11 cellular contexts compared by ENCODE assay signal in genomic region chr19:40219721-40220276, GRCh38. TPM values are rescaled to one million over a fixed set of nuclear protein-coding genes. Genes with fewer than 3 reads are reported as not detected.
DNase-seq lines count a peak whose midpoint lies in the region; ATAC-seq and TF ChIP-seq lines count a peak whose summit lies in the region.
"Had no signal": no experiment of that assay in that cellular context is flagged by ENCODE, and none has a peak within 500 bp of the region (broad histone marks: within the 10 kb centered on the region; RNA-seq: fewer than 3 reads in every experiment).

No MANE protein-coding gene starts in this region.

- no peak overlapping the region for H3K27ac Mint-ChIP-seq in activated naive CD4-positive, alpha-beta T cell treated with anti-CD3 and anti-CD28 coated beads, Interleukin-2, amount 50 U/mL, for 72 hours
- H3K27ac Mint-ChIP-seq in activated naive CD4-positive, alpha-beta T cell treated with anti-CD3 and anti-CD28 coated beads for 36 hours = no peak overlapping the region
- H3K27ac Mint-ChIP-seq: activated CD4-positive, alpha-beta memory T cell treated with anti-CD3 and anti-CD28 coated beads for 36 hours; CD4-positive, alpha-beta T cell had no signal

- ATAC-seq in activated naive CD4-positive, alpha-beta T cell treated with anti-CD3 and anti-CD28 coated beads, Interleukin-2, amount 50 U/mL, for 72 hours = peak; percentile 48 to 52
- ATAC-seq in thoracic aorta (ENCODE audit: insufficient number of reproducible peaks, low FRiP score, low read depth) = peak; percentile 35
- no peak for ATAC-seq in HG03439 (IDR thresholded peaks at IDR 0.05; ENCODE audit: unreplicated experiment)
- ATAC-seq in Right ventricle myocardium inferior = no peak

- H3K4me3 ChIP-seq in epithelial cell of proximal tubule (ENCODE audit: low read depth, low read length) (peak overlapping the region; percentile 48), thoracic aorta (no peak overlapping the region)

- peaks cover 16% of the 10 kb centered on the region for H3K4me1 Mint-ChIP-seq in activated naive CD4-positive, alpha-beta T cell treated with anti-CD3 and anti-CD28 coated beads for 36 hours (ENCODE audit: low read depth)

- intact Hi-C loops in activated naive CD4-positive, alpha-beta T cell treated with anti-CD3 and anti-CD28 coated beads for 36 hours (cut with micrococcal nuclease) = no loop called here
- intact Hi-C loops in Right ventricle myocardium inferior (cut with DNase I) = no loop called here

- H3K36me3 Mint-ChIP-seq in activated naive CD4-positive, alpha-beta T cell treated with anti-CD3 and anti-CD28 coated beads, Interleukin-2, amount 50 U/mL, for 72 hours = peaks cover 5 to 7% of the 10 kb centered on the region in 2 donors
- H3K36me3 Mint-ChIP-seq in activated naive CD4-positive, alpha-beta T cell treated with anti-CD3 and anti-CD28 coated beads for 36 hours (ENCODE audit: low read depth) = no peaks in the 10 kb centered on the region
- H3K36me3 Mint-ChIP-seq: activated CD4-positive, alpha-beta memory T cell treated with anti-CD3 and anti-CD28 coated beads for 36 hours had no signal

- peaks cover 0 to 6% of the 10 kb centered on the region in 2 donors for H3K9me3 Mint-ChIP-seq in activated naive CD4-positive, alpha-beta T cell treated with anti-CD3 and anti-CD28 coated beads, Interleukin-2, amount 50 U/mL, for 72 hours
- H3K9me3 Mint-ChIP-seq in activated naive CD4-positive, alpha-beta T cell treated with anti-CD3 and anti-CD28 coated beads for 36 hours = no peaks in the 10 kb centered on the region
- H3K9me3 Mint-ChIP-seq: CD4-positive, alpha-beta T cell had no signal

- no peaks in the 10 kb centered on the region for H3K9me3 ChIP-seq in thoracic aorta

- CTCF ChIA-PET in activated naive CD4-positive, alpha-beta T cell treated with anti-CD3 and anti-CD28 coated beads for 36 hours (lab: Charles Lee) = interaction anchor here (0.9 to 5.9 kb wide), 4 partner anchors 12 to 80 kb away, joined by 3 to 39 read pairs (median 6); no protein-coding TSS in a partner anchor

- H3K4me3 Mint-ChIP-seq in activated naive CD4-positive, alpha-beta T cell treated with anti-CD3 and anti-CD28 coated beads for 36 hours = no peak overlapping the region
- H3K4me3 Mint-ChIP-seq: activated CD4-positive, alpha-beta memory T cell treated with anti-CD3 and anti-CD28 coated beads for 36 hours; CD4-positive, alpha-beta T cell had no signal

- TF ChIP-seq CTCF in epithelial cell of proximal tubule (conservative IDR thresholded peaks at IDR 0.05; ENCODE audit: low read depth, low read length) (no peak), thoracic aorta (IDR thresholded peaks at IDR 0.05) (no peak)

- H3K4me1 ChIP-seq in thoracic aorta (ENCODE audit: control insufficient read depth in 1 of 2, low read depth in 2 of 2) = no peaks in the 10 kb centered on the region

- DNase-seq in activated naive CD4-positive, alpha-beta T cell treated with anti-CD3 and anti-CD28 coated beads, Interleukin-2, amount 50 U/mL, for 72 hours (ENCODE audit: low spot score in 2 of 2) = no peak
- no peak for DNase-seq in activated naive CD4-positive, alpha-beta T cell treated with anti-CD3 and anti-CD28 coated beads for 36 hours
- DNase-seq in NCI-H774 (lab: John Stamatoyannopoulos, UW) (peak; percentile 21), epithelial cell of proximal tubule (ENCODE audit: low read depth) (peak; percentile 56), thoracic aorta (ENCODE audit: low spot score) (no peak), Right ventricle myocardium inferior (ENCODE audit: missing footprints) (no peak)
- no peak for DNase-seq in activated naive CD4-positive, alpha-beta T cell (lab: John Stamatoyannopoulos, UW)
- DNase-seq: activated CD4-positive, alpha-beta memory T cell treated with anti-CD3 and anti-CD28 coated beads for 36 hours; CD4-positive, alpha-beta T cell; effector CD4-positive, alpha-beta T cell had no signal

- no peak overlapping the region for H3K27ac ChIP-seq in thoracic aorta

- peaks cover 12% of the 10 kb centered on the region for H3K27me3 ChIP-seq in thoracic aorta (replicated peaks; ENCODE audit: insufficient read depth)

- H3K36me3 ChIP-seq in thoracic aorta = no peaks in the 10 kb centered on the region

- H3K27me3 Mint-ChIP-seq in activated naive CD4-positive, alpha-beta T cell treated with anti-CD3 and anti-CD28 coated beads for 36 hours (ENCODE audit: low read depth) = peaks cover 64% of the 10 kb centered on the region

RNA-seq across cellular contexts. Expression of gene TTC9B, which starts 1.6 kb away (rescaled TPM):
- total RNA-seq in activated naive CD4-positive, alpha-beta T cell treated with anti-CD3 and anti-CD28 coated beads, Interleukin-2, amount 50 U/mL, for 72 hours = not detected
- total RNA-seq in activated naive CD4-positive, alpha-beta T cell treated with anti-CD3 and anti-CD28 coated beads for 36 hours = not detected
- total RNA-seq in epithelial cell of proximal tubule (not detected in 2 replicates), thoracic aorta (not detected), Right ventricle myocardium inferior (not detected)
- total RNA-seq: activated CD4-positive, alpha-beta memory T cell treated with anti-CD3 and anti-CD28 coated beads for 36 hours; CD4-positive, alpha-beta T cell had no signal

RNA-seq across cellular contexts. Expression of gene CCNP, which starts 6.7 kb away (rescaled TPM):
- under 1 TPM in 1 of 2 donors, not detected in 1; 0.43 TPM for total RNA-seq in activated naive CD4-positive, alpha-beta T cell treated with anti-CD3 and anti-CD28 coated beads, Interleukin-2, amount 50 U/mL, for 72 hours
- not detected for total RNA-seq in activated naive CD4-positive, alpha-beta T cell treated with anti-CD3 and anti-CD28 coated beads for 36 hours
- total RNA-seq in epithelial cell of proximal tubule (0.14 and 0.23 TPM in 2 replicates), thoracic aorta (1 to 10 TPM in 1 of 2 donors, not detected in 1; 1.6 TPM), Right ventricle myocardium inferior (not detected)
- total RNA-seq: activated CD4-positive, alpha-beta memory T cell treated with anti-CD3 and anti-CD28 coated beads for 36 hours had no signal

RNA-seq across cellular contexts. Expression of gene MAP3K10, which starts 28.6 kb away (rescaled TPM):
- 10 to 100 TPM; 11.1 to 11.6 TPM for total RNA-seq in activated naive CD4-positive, alpha-beta T cell treated with anti-CD3 and anti-CD28 coated beads, Interleukin-2, amount 50 U/mL, for 72 hours
- total RNA-seq in activated naive CD4-positive, alpha-beta T cell treated with anti-CD3 and anti-CD28 coated beads for 36 hours = 1 to 10 TPM; 8.4 to 9.3 TPM
- 9.9 and 10.4 TPM in 2 replicates for total RNA-seq in epithelial cell of proximal tubule
- total RNA-seq in thoracic aorta = 10 to 100 TPM; 30.2 to 32.5 TPM
- total RNA-seq in Right ventricle myocardium inferior = 22.7 TPM

Comparison
In these comparisons a context has a peak if more than half of its experiments do, and no peak if none do; other contexts are left out.
1. ATAC-seq: peak in activated naive CD4-positive, alpha-beta T cell treated with anti-CD3 and anti-CD28 coated beads, Interleukin-2, amount 50 U/mL, for 72 hours (2 of 2) and thoracic aorta (single experiment); none in HG03439 (single experiment) and Right ventricle myocardium inferior (single experiment).
2. DNase-seq: peak in NCI-H774 (single experiment) and epithelial cell of proximal tubule (single experiment); none in activated naive CD4-positive, alpha-beta T cell treated with anti-CD3 and anti-CD28 coated beads, Interleukin-2, amount 50 U/mL, for 72 hours (0 of 2), activated naive CD4-positive, alpha-beta T cell treated with anti-CD3 and anti-CD28 coated beads for 36 hours (single experiment), thoracic aorta (single experiment), Right ventricle myocardium inferior (single experiment) and activated naive CD4-positive, alpha-beta T cell (0 of 4).